25 cellular contexts compared by ENCODE assay signal in the genomic region with DNA sequence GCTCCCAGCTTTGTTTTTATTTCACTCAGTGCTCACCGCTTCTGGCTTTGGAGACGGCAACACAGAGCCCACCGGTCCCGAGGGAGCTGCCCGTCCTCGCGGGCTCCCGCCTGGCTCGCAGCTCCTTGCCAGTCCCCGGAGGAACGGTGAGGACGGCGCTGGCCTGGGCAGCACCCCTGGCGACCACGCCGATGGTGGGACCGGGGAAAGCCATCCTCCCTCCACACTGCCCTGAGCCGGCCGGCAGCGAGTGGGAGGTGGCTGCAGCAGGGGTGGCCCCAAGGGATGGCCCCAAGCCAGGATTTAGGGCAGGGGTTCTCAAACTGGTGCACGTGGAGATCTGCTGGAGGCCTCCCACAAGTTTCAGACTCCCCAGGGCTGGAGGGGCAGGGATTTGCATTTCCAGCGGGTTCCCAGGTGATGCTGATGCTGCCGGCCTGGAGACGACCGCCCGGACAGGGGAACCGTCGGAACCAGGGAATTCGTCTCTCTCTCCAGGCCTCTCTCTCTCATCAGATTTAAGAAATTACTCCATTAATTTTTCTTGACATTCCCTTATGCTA.
A peak's percentile ranks its signal among the peaks of the same experiment; 100 is the strongest.
DNase-seq lines count a peak whose midpoint lies in the region; ATAC-seq, FAIRE-seq and TF ChIP-seq lines count a peak whose summit lies in the region.
"Had no signal": no experiment of that assay in that cellular context is flagged by ENCODE, and none has a peak within 500 bp of the region (broad histone marks: within the 10 kb centered on the region; RNA-seq: fewer than 3 reads in every experiment).

No MANE protein-coding gene starts in this region.

- no peak for FAIRE-seq in keratinocyte (lab: Jason Lieb, UNC)
- FAIRE-seq: A549, D721Med, GM12878 had no signal

- no peaks in the 10 kb centered on the region for H4K20me1 ChIP-seq in keratinocyte (ENCODE audit: control insufficient read depth, extremely low read depth, insufficient read depth, low read length)
- H4K20me1 ChIP-seq: BLaER1 treated with 17β-estradiol and CSF1 and Interleukin-3, amounts not matched to agents 10 nM and 100 nM had no signal

- no peaks in the 10 kb centered on the region for H3K79me2 ChIP-seq in keratinocyte (ENCODE audit: control insufficient read depth, insufficient read depth, low read length)

- no peaks in the 10 kb centered on the region for H3K4me1 Mint-ChIP-seq in natural killer cell treated with Interleukin-12 subunit alpha and Interleukin-12 subunit beta and Interleukin-15 and Interleukin-18, amount 100 ng/mL, for 72 hours (ENCODE audit: low read depth in 2 of 2)
- H3K4me1 Mint-ChIP-seq in natural killer cell, result no peaks in the 10 kb centered on the region
- H3K4me1 Mint-ChIP-seq: CD14-positive monocyte; CD8-positive, alpha-beta memory T cell had no signal

- H3K9ac ChIP-seq in keratinocyte (ENCODE audit: control insufficient read depth, extremely low read depth, insufficient read depth, low read length), result no peak overlapping the region
- H3K9ac ChIP-seq: BLaER1 treated with 17β-estradiol and CSF1 and Interleukin-3, amounts not matched to agents 10 nM and 100 nM had no signal

- no peak overlapping the region for H3K4me3 ChIP-seq in keratinocyte (ENCODE audit: control insufficient read depth in 2 of 3, extremely low read depth in 1 of 3, insufficient read depth in 2 of 3, low read depth in 1 of 3, low read length in 3 of 3)
- no peak overlapping the region for H3K4me3 ChIP-seq in thyroid gland (replicated peaks in 1 of 3)
- H3K4me3 ChIP-seq: A549; BLaER1 treated with 17β-estradiol and CSF1 and Interleukin-3, amounts not matched to agents 10 nM and 100 nM; GM12878 had no signal

- no peak overlapping the region for H3K4me3 Mint-ChIP-seq in natural killer cell treated with Interleukin-12 subunit alpha and Interleukin-12 subunit beta and Interleukin-15 and Interleukin-18, amount 100 ng/mL, for 72 hours
- H3K4me3 Mint-ChIP-seq in natural killer cell, result no peak overlapping the region
- H3K4me3 Mint-ChIP-seq: CD14-positive monocyte; CD4-positive, alpha-beta T cell; CD8-positive, alpha-beta memory T cell had no signal

- H3K9me1 ChIP-seq in keratinocyte (ENCODE audit: control insufficient read depth, extremely low read depth, insufficient read depth, low read length), result no peaks in the 10 kb centered on the region

- dilution Hi-C loops in keratinocyte (cut with MboI; ENCODE audit: extremely low pct_ligation_motif_present, low sequenced_read_pairs), result no loop called here

- H3K36me3 Mint-ChIP-seq in natural killer cell treated with Interleukin-12 subunit alpha and Interleukin-12 subunit beta and Interleukin-15 and Interleukin-18, amount 100 ng/mL, for 72 hours, result no peaks in the 10 kb centered on the region
- H3K36me3 Mint-ChIP-seq in natural killer cell, result no peaks in the 10 kb centered on the region
- H3K36me3 Mint-ChIP-seq: CD14-positive monocyte; CD8-positive, alpha-beta memory T cell had no signal

- H3K9me3 ChIP-seq in keratinocyte (ENCODE audit: control insufficient read depth, low read depth, low read length) (no peaks in the 10 kb centered on the region), thyroid gland (no peaks in the 10 kb centered on the region)
- H3K9me3 ChIP-seq: A549; BE2C; BLaER1 treated with 17β-estradiol and CSF1 and Interleukin-3, amounts not matched to agents 10 nM and 100 nM had no signal

- 67 to 90% methylated on average over 14 to 21 of the region's 29 CpGs for WGBS in thyroid gland, 2 donors

- H3K36me3 ChIP-seq in keratinocyte (ENCODE audit: control insufficient read depth in 2 of 2, extremely low read depth in 1 of 2, insufficient read depth in 2 of 2, low read length in 2 of 2) (no peaks in the 10 kb centered on the region), thyroid gland (no peaks in the 10 kb centered on the region)
- H3K36me3 ChIP-seq: BE2C; BLaER1 treated with 17β-estradiol and CSF1 and Interleukin-3, amounts not matched to agents 10 nM and 100 nM had no signal

- H3K9me3 Mint-ChIP-seq in natural killer cell treated with Interleukin-12 subunit alpha and Interleukin-12 subunit beta and Interleukin-15 and Interleukin-18, amount 100 ng/mL, for 72 hours, result no peaks in the 10 kb centered on the region
- H3K9me3 Mint-ChIP-seq in natural killer cell, result no peaks in the 10 kb centered on the region
- H3K9me3 Mint-ChIP-seq: CD4-positive, alpha-beta T cell had no signal

- peak overlapping the region; percentile 56 for H3K4me2 ChIP-seq in keratinocyte (ENCODE audit: control insufficient read depth, extremely low read depth, insufficient read depth, low read depth, low read length)
- H3K4me2 ChIP-seq: A549 had no signal

- intact Hi-C loops in natural killer cell (cut with micrococcal nuclease), result no loop called here
- intact Hi-C loops in posterior vena cava (cut with DNase I), result no loop called here
- intact Hi-C loops in thyroid gland (cut with DNase I), result no loop called here

- TF ChIP-seq POLR2A in thyroid gland (IDR thresholded peaks at IDR 0.05), result no peak

- H3K27ac ChIP-seq in keratinocyte (ENCODE audit: control insufficient read depth, insufficient read depth, low read length) (no peak overlapping the region), thyroid gland (no peak overlapping the region)
- H3K27ac ChIP-seq: A549; BLaER1 treated with 17β-estradiol and CSF1 and Interleukin-3, amounts not matched to agents 10 nM and 100 nM had no signal

- peak overlapping the region; percentile 15 for H2AFZ ChIP-seq in keratinocyte (ENCODE audit: control insufficient read depth, low read length)

- H3K27me3 ChIP-seq in keratinocyte (ENCODE audit: control insufficient read depth, extremely low read depth, insufficient read depth, low read length) (no peaks in the 10 kb centered on the region), thyroid gland (no peaks in the 10 kb centered on the region)
- H3K27me3 ChIP-seq: BE2C; BLaER1 treated with 17β-estradiol and CSF1 and Interleukin-3, amounts not matched to agents 10 nM and 100 nM had no signal

- peaks cover 7 to 9% of the 10 kb centered on the region in 2 donors for H3K27me3 Mint-ChIP-seq in natural killer cell treated with Interleukin-12 subunit alpha and Interleukin-12 subunit beta and Interleukin-15 and Interleukin-18, amount 100 ng/mL, for 72 hours
- peaks cover 4 to 13% of the 10 kb centered on the region in 2 donors for H3K27me3 Mint-ChIP-seq in natural killer cell (ENCODE audit: low read depth in 2 of 2)
- H3K27me3 Mint-ChIP-seq: CD8-positive, alpha-beta memory T cell had no signal

- H3K27ac Mint-ChIP-seq in natural killer cell treated with Interleukin-12 subunit alpha and Interleukin-12 subunit beta and Interleukin-15 and Interleukin-18, amount 100 ng/mL, for 72 hours, result no peak overlapping the region
- H3K27ac Mint-ChIP-seq in natural killer cell, result no peak overlapping the region
- H3K27ac Mint-ChIP-seq: CD14-positive monocyte; CD4-positive, alpha-beta T cell; CD8-positive, alpha-beta memory T cell had no signal

- DNase-seq in natural killer cell treated with Interleukin-12 subunit alpha and Interleukin-12 subunit beta and Interleukin-15 and Interleukin-18, amount 100 ng/mL, for 72 hours (ENCODE audit: low spot score), result peak; percentile 58
- DNase-seq in natural killer cell, result no peak
- no peak for DNase-seq in keratinocyte (ENCODE audit: low read depth, low spot score)
- DNase-seq in posterior vena cava (ENCODE audit: low spot score), result peak; percentile 75
- no peak for DNase-seq in thyroid gland
- DNase-seq in hippocampal formation (lab: John Stamatoyannopoulos, UW), result no peak
- DNase-seq: 8988T; ACHN; AML-193; BE2C; CD4-positive, alpha-beta T cell; CD8-positive, alpha-beta memory T cell; DMS 273 treated with DMSO at 0.1 percent for 48 hours; DMS79; EL; GDM1; GOT3; H7; HCEC 1CT had no signal

- TF ChIP-seq CTCF in natural killer cell (IDR thresholded peaks at IDR 0.05), result no peak
- TF ChIP-seq CTCF in keratinocyte (optimal IDR thresholded peaks at IDR 0.05 in 1 of 3, IDR thresholded peaks at IDR 0.05 in 1 of 3, conservative IDR thresholded peaks at IDR 0.05 in 1 of 3; ENCODE audit: extremely low read depth in 1 of 3, insufficient read depth in 2 of 3, low read length in 3 of 3), result no peak
- no peak for TF ChIP-seq CTCF in thyroid gland (IDR thresholded peaks at IDR 0.05)

- ATAC-seq in natural killer cell treated with Interleukin-12 subunit alpha and Interleukin-12 subunit beta and Interleukin-15 and Interleukin-18, amount 100 ng/mL, for 72 hours, result no peak
- ATAC-seq in natural killer cell, result no peak
- no peak for ATAC-seq in GM18511 (IDR thresholded peaks at IDR 0.05; ENCODE audit: unreplicated experiment)
- ATAC-seq: A549, GM12878 had no signal

- H3K4me1 ChIP-seq in keratinocyte (ENCODE audit: control insufficient read depth, extremely low read depth, insufficient read depth, low read length) (peaks cover 16% of the 10 kb centered on the region), thyroid gland (no peaks in the 10 kb centered on the region)
- H3K4me1 ChIP-seq: A549, BE2C had no signal

Comparison
In these comparisons a context has a peak if more than half of its experiments do, and no peak if none do; other contexts are left out.
1. DNase-seq: peak in natural killer cell treated with Interleukin-12 subunit alpha and Interleukin-12 subunit beta and Interleukin-15 and Interleukin-18, amount 100 ng/mL, for 72 hours (single experiment) and posterior vena cava (single experiment); none in natural killer cell (single experiment), keratinocyte (single experiment), thyroid gland (0 of 2) and hippocampal formation (0 of 2).